In the genomic region with DNA sequence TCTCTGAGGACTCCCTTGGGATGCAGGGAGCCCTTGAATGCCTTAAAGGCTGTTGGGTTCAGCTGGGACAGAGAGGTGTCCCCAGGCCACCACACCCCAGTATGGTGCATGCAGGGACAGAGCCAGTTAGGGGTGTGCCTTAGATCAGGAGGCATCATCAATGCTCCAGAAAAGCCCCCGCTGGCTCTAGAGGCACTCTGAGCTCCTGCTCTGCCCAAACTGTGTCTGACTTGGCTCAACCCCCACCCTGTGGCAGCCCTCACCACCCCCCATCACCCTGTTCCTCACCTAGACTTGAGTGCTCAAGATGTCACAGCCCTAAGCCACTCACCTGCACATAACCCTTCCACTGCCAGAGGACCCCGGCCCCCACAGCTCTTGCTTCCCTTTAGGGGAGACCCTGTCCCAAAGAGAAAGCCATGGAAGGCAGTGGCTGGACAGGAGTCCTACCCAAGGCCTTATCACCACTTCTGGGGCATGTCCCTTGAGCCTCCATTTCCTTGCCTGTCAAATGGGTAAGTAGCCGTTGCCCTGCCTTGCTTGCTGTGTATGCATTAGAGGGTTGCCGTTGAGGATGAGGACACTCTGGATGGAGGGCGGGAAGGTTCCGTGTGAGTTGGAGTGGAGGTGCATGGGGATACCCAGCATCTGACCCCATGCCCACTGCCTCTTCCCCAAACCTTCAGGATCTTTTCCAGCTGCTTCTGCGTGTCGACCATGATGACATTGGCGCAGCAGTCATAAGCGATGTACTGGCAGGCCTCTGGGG, we compare ENCODE assay signal across 1 cellular context.
TF ChIP-seq lines count a peak whose summit lies in the region.

No MANE protein-coding gene starts in this region.

TF ChIP-seq in HepG2, 621 proteins besides CTCF, POLR2A, EP300 and RAD21:
- TF ChIP-seq HNRNPH1 (optimal IDR thresholded peaks at IDR 0.05; ENCODE audit: low read depth, low read length) (no peak), KLF9 (CRISPR knock-in tag; IDR thresholded peaks at IDR 0.05; ENCODE audit: low read depth) (no peak), ZNF850 (CRISPR knock-in tag; conservative IDR thresholded peaks at IDR 0.05) (no peak), ELF1 (CRISPR knock-in tag; IDR thresholded peaks at IDR 0.05) (no peak), HDAC6 (IDR thresholded peaks at IDR 0.05; ENCODE audit: low read depth, low read length) (no peak), ZNF619 (CRISPR knock-in tag; IDR thresholded peaks at IDR 0.05) (no peak)
